ENCODE assay signal across 1 cellular context in the genomic region with DNA sequence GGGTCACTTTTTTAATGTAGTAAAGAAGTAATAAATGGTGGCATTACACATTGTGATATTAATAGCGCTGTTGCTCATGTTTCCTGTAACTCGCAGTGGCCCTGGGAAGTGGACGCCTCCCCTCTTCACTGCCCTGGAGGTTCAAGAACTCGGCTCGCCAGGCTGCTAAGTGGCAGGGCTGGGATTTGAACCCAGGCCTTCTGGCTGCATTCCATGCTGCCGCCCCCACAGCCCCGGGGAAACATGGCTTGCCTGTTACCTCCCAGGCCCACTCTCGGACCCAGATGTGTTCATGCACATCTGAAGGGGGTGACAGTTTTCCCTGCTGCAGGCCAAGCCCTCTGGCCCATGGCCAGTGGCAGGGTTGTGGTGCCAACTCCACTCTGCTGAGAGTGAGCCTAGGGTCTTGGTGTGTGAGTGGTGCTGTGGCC.
TF ChIP-seq lines count a peak whose summit lies in the region.

No MANE protein-coding gene starts in this region.

TF ChIP-seq in GM12891, 5 proteins besides CTCF, POLR2A, EP300 and RAD21:
- TF ChIP-seq POU2F2 (IDR thresholded peaks at IDR 0.05; ENCODE audit: low read depth, low read length): no peak
- no peak for TF ChIP-seq POLR2AphosphoS5 (IDR thresholded peaks at IDR 0.05; ENCODE audit: low read depth, low read length)
- no peak for TF ChIP-seq PAX5 (IDR thresholded peaks at IDR 0.05; ENCODE audit: insufficient read depth, low read length, severe bottlenecking)
- TF ChIP-seq TAF1 (IDR thresholded peaks at IDR 0.05; ENCODE audit: low read depth, low read length): no peak
- TF ChIP-seq SPI1 (IDR thresholded peaks at IDR 0.05; ENCODE audit: low read depth, low read length): no peak
